Comparison of ENCODE assay signal across 27 cellular contexts in the genomic region with DNA sequence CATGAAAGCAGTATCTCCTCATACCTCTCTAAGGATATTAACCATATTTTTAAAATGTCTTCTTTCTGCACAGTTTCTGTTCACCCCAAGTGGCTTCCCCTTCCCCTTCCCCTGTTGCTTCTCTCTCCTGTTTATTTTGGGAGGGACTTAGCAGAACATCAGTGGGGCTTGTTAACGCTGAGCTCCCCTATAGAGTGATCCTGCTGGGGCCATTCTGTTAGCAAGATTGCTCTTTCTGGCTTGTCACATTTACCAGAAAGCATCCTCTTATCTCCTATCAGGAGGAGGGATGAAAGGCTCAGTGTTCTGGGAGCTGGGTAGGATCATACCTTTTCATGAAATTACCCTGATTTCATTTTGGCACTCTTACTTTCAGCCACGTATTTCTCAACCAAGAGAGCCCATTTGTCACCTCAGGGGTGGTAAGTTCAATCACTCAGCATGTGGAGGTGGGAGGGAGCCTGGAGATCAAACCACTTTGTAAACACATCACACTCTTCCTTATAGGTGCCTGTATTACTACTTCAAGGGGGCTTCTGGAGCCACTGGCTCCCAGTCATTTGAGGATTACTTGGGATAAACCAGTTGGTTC. TPM values are rescaled to one million over a fixed set of nuclear protein-coding genes. Genes with fewer than 3 reads are reported as not detected.
"Had no signal": no experiment of that assay in that cellular context is flagged by ENCODE, and none has a peak within 500 bp of the region (broad histone marks: within the 10 kb centered on the region; RNA-seq: fewer than 3 reads in every experiment).

No MANE protein-coding gene starts in this region.

- H3K36me3 Mint-ChIP-seq: activated CD8-positive, alpha-beta memory T cell treated with anti-CD3 and anti-CD28 coated beads, Interleukin-2, amount 10 ng/mL, durations not matched to agents 7 days and 5 days; activated naive CD4-positive, alpha-beta T cell treated with anti-CD3 and anti-CD28 coated beads, Interleukin-2, amount 50 U/mL, for 72 hours; stimulated activated naive B cell treated with anti-CD40 and anti-IgM and Interleukin-4, amounts not matched to agents 10 μg/mL and 1 μg/mL and 100 μg/mL, for 72 hours had no signal

- H3K9me3 ChIP-seq: thoracic aorta, upper lobe of left lung had no signal

- H3K9me3 Mint-ChIP-seq: activated CD8-positive, alpha-beta T cell treated with anti-CD3 and anti-CD28 coated beads for 36 hours; activated naive CD4-positive, alpha-beta T cell treated with anti-CD3 and anti-CD28 coated beads, Interleukin-2, amount 50 U/mL, for 72 hours; T-helper 1 cell treated with Interleukin-12 subunit alpha and Interleukin-12 subunit beta and Interleukin-4 antibody, amounts not matched to agents 30 μg/mL and 1 μg/mL, for 36 hours had no signal

- H3K4me3 Mint-ChIP-seq: activated CD4-positive, alpha-beta T cell treated with anti-CD3 and anti-CD28 coated beads, Interleukin-2, amount 10 ng/mL, durations not matched to agents 24 days and 14 days; activated CD8-positive, alpha-beta memory T cell treated with anti-CD3 and anti-CD28 coated beads, Interleukin-2, amount 10 ng/mL, durations not matched to agents 7 days and 5 days; activated CD8-positive, alpha-beta T cell treated with anti-CD3 and anti-CD28 coated beads for 36 hours; nephron; stimulated activated naive B cell treated with anti-CD40 and anti-IgM and Interleukin-4, amounts not matched to agents 10 μg/mL and 1 μg/mL and 100 μg/mL, for 72 hours; T-helper 1 cell treated with Interleukin-12 subunit alpha and Interleukin-12 subunit beta and Interleukin-4 antibody, amounts not matched to agents 30 μg/mL and 1 μg/mL, for 36 hours had no signal

- ATAC-seq: activated CD8-positive, alpha-beta memory T cell treated with anti-CD3 and anti-CD28 coated beads, Interleukin-2, amount 10 ng/mL, durations not matched to agents 7 days and 5 days; activated CD8-positive, alpha-beta T cell treated with anti-CD3 and anti-CD28 coated beads for 36 hours; left ventricle myocardium superior; sciatic nerve; stimulated activated naive B cell treated with anti-CD40 and anti-IgM and Interleukin-4, amounts not matched to agents 10 μg/mL and 1 μg/mL and 100 μg/mL, for 72 hours had no signal

- DNase-seq: activated CD4-positive, alpha-beta T cell treated with anti-CD3 and anti-CD28 coated beads, Interleukin-2, amount 10 ng/mL, durations not matched to agents 24 days and 14 days; activated CD8-positive, alpha-beta memory T cell treated with anti-CD3 and anti-CD28 coated beads, Interleukin-2, amount 10 ng/mL, durations not matched to agents 7 days and 5 days; activated CD8-positive, alpha-beta T cell treated with anti-CD3 and anti-CD28 coated beads for 36 hours; activated gamma-delta T cell treated with Interleukin-2 at 50 U/mL for 16 hours; activated T-cell treated with anti-CD3 and anti-CD28 coated beads for 4 hours; brain microvascular endothelial cell; caudate nucleus; dermis blood vessel endothelial cell; effector memory CD4-positive, alpha-beta T cell; glutamatergic neuron; hippocampal formation; left ventricle myocardium superior; mammary epithelial cell; nucleus accumbens; small intestine; stimulated activated CD4-positive, alpha-beta T cell treated with anti-CD3 and anti-CD28 coated beads, Interleukin-15, amount 100 ng/mL, for 24 hours; stimulated activated naive B cell treated with anti-CD40 and anti-IgM and Interleukin-4, amounts not matched to agents 10 μg/mL and 1 μg/mL and 100 μg/mL, for 72 hours; T1000; upper lobe of left lung had no signal

- H3K4me1 ChIP-seq: esophagus muscularis mucosa, upper lobe of left lung had no signal

- H3K4me1 Mint-ChIP-seq: activated CD4-positive, alpha-beta T cell treated with anti-CD3 and anti-CD28 coated beads, Interleukin-2, amount 10 ng/mL, durations not matched to agents 24 days and 14 days; activated CD8-positive, alpha-beta memory T cell treated with anti-CD3 and anti-CD28 coated beads, Interleukin-2, amount 10 ng/mL, durations not matched to agents 7 days and 5 days; stimulated activated naive B cell treated with anti-CD40 and anti-IgM and Interleukin-4, amounts not matched to agents 10 μg/mL and 1 μg/mL and 100 μg/mL, for 72 hours had no signal

- H3K27ac Mint-ChIP-seq: activated CD4-positive, alpha-beta T cell treated with anti-CD3 and anti-CD28 coated beads, Interleukin-2, amount 10 ng/mL, durations not matched to agents 24 days and 14 days; activated CD8-positive, alpha-beta memory T cell treated with anti-CD3 and anti-CD28 coated beads, Interleukin-2, amount 10 ng/mL, durations not matched to agents 7 days and 5 days; activated CD8-positive, alpha-beta T cell treated with anti-CD3 and anti-CD28 coated beads for 36 hours; activated naive CD4-positive, alpha-beta T cell treated with anti-CD3 and anti-CD28 coated beads, Interleukin-2, amount 50 U/mL, for 72 hours; nephron; stimulated activated naive B cell treated with anti-CD40 and anti-IgM and Interleukin-4, amounts not matched to agents 10 μg/mL and 1 μg/mL and 100 μg/mL, for 72 hours; T-helper 1 cell treated with Interleukin-12 subunit alpha and Interleukin-12 subunit beta and Interleukin-4 antibody, amounts not matched to agents 30 μg/mL and 1 μg/mL, for 36 hours had no signal

- H3K4me3 ChIP-seq: esophagus muscularis mucosa, thoracic aorta, upper lobe of left lung had no signal

- H3K27ac ChIP-seq: brain microvascular endothelial cell, esophagus muscularis mucosa, thoracic aorta, upper lobe of left lung had no signal

- H3K36me3 ChIP-seq: brain microvascular endothelial cell, esophagus muscularis mucosa, thoracic aorta, upper lobe of left lung had no signal

RNA-seq across cellular contexts. Expression of a gene that starts 16.7 kb away (rescaled TPM):
- total RNA-seq: activated CD4-positive, alpha-beta T cell treated with anti-CD3 and anti-CD28 coated beads, Interleukin-2, amount 10 ng/mL, durations not matched to agents 24 days and 14 days; activated CD8-positive, alpha-beta memory T cell treated with anti-CD3 and anti-CD28 coated beads, Interleukin-2, amount 10 ng/mL, durations not matched to agents 7 days and 5 days; activated CD8-positive, alpha-beta T cell treated with anti-CD3 and anti-CD28 coated beads for 36 hours; activated naive CD4-positive, alpha-beta T cell treated with anti-CD3 and anti-CD28 coated beads, Interleukin-2, amount 50 U/mL, for 72 hours; dermis blood vessel endothelial cell; endothelial cell of umbilical vein; left ventricle myocardium superior; mononuclear cell had no signal
